ENCODE assay signal across 3 cellular contexts in genomic region chr17:73929860-73930430, GRCh38.
TF ChIP-seq lines count a peak whose summit lies in the region.

No MANE protein-coding gene starts in this region.

TF ChIP-seq in HepG2, 621 proteins besides CTCF, POLR2A, EP300 and RAD21:
- TF ChIP-seq RNF219 (CRISPR knock-in tag; IDR thresholded peaks at IDR 0.05) = no peak
- no peak for TF ChIP-seq SP140L (CRISPR knock-in tag; IDR thresholded peaks at IDR 0.05; ENCODE audit: borderline replicate concordance)
- TF ChIP-seq STAG1 (CRISPR knock-in tag; IDR thresholded peaks at IDR 0.05) = 0 out of 2 replicates have a peak, but pooled peaks have one; percentile 11
- TF ChIP-seq ZFP82 (CRISPR knock-in tag; IDR thresholded peaks at IDR 0.05; ENCODE audit: borderline replicate concordance) = no peak
- no peak for TF ChIP-seq ZBTB39 (CRISPR knock-in tag; IDR thresholded peaks at IDR 0.05)
- TF ChIP-seq MTA3 (CRISPR knock-in tag; IDR thresholded peaks at IDR 0.05) = no peak
- no peak for TF ChIP-seq ARNT (IDR thresholded peaks at IDR 0.05)

TF ChIP-seq in HEK293, 187 proteins besides CTCF, POLR2A, EP300 and RAD21:
- TF ChIP-seq ZNF677 (tag by site-specific recombination; IDR thresholded peaks at IDR 0.05) (no peak), ZNF341 (tag by site-specific recombination; IDR thresholded peaks at IDR 0.05; ENCODE audit: low read depth) (peak; percentile 41; the same call in 1 of the 2 replicates)

TF ChIP-seq in H1, 55 proteins besides CTCF, POLR2A, EP300 and RAD21:
- TF ChIP-seq MAX (IDR thresholded peaks at IDR 0.05) = peak; percentile 41; the same call in 1 of the 2 replicates
- TF ChIP-seq NRF1 (IDR thresholded peaks at IDR 0.05; ENCODE audit: low read depth, low read length) = no peak
TF ChIP-seq in H1: peak in this region for 1.
